In the genomic region with DNA sequence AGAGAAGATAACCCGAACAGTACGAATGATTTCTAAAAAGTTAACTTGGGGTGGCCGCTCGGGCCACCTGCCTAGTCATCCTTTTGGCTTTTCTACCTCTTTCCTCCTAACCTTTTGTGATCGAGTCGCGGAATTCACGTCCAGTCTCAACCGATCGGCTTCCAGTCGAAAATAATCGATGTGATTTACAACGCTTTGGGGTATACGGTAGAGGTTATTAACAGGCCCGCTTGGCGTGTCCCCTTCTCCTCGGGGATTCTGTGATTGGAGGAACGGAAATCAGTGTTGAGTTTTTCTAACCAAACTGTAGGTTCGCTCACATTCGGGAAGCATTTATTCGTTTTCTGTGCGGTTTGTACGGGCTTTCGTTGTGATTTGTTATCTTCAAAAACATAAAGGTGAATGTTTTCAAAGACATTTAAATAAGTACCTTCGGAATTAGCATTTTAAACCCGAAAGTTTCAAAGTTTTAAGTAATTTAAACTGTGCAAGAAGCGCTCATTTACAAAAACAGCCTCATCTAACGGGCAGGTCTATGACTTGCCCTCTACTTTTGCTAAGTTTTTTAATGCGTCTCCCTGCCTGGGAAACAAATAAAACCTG, we compare ENCODE assay signal across 11 cellular contexts. TPM values are rescaled to one million over a fixed set of nuclear protein-coding genes. Genes with fewer than 3 reads are reported as not detected.
A peak's percentile ranks its signal among the peaks of the same experiment; 100 is the strongest.
DNase-seq lines count a peak whose midpoint lies in the region; ATAC-seq, FAIRE-seq and TF ChIP-seq lines count a peak whose summit lies in the region.
"Had no signal": no experiment of that assay in that cellular context is flagged by ENCODE, and none has a peak within 500 bp of the region (broad histone marks: within the 10 kb centered on the region; RNA-seq: fewer than 3 reads in every experiment).

No MANE protein-coding gene starts in this region.

- peak overlapping the region; percentile 99 for H3K4me2 ChIP-seq in A549

- no peak for TF ChIP-seq RAD21 in A549 (conservative IDR thresholded peaks at IDR 0.05 in 1 of 2, IDR thresholded peaks at IDR 0.05 in 1 of 2)

- no peak for ATAC-seq in A549
- peak; percentile 10 for ATAC-seq in GM19463 (IDR thresholded peaks at IDR 0.05; ENCODE audit: unreplicated experiment)
- no peak for ATAC-seq in HG03196 (IDR thresholded peaks at IDR 0.05; ENCODE audit: unreplicated experiment)
- no peak for ATAC-seq in HG03469 (IDR thresholded peaks at IDR 0.05; ENCODE audit: unreplicated experiment)

- no peak for FAIRE-seq in A549 (lab: Jason Lieb, UNC)

- 20% methylated on average over 29 of the region's 29 CpGs for WGBS in A549 (ENCODE audit: missing lambda C conversion rate)

- POLR2A ChIA-PET in A549 (lab: Yijun Ruan, JAX), result no interaction called here

- TF ChIP-seq EP300 in A549 (IDR thresholded peaks at IDR 0.05), result no peak

- no peaks in the 10 kb centered on the region for H3K9me3 ChIP-seq in A549

- no peak overlapping the region for H3K27ac ChIP-seq in A549

- peaks cover 11% of the 10 kb centered on the region; the same call in 2 of the 3 replicates for H3K4me1 ChIP-seq in A549

- DNase-seq in A549 (ENCODE audit: low read depth in 1 of 2, low spot score in 1 of 2), result no peak
- peak; percentile 2 for DNase-seq in amniotic epithelial cell (ENCODE audit: low read depth)
- DNase-seq in islet precursor cell, result peak; percentile 55
- no peak for DNase-seq in midbrain (lab: John Stamatoyannopoulos, UW)
- DNase-seq in cerebellar nuclear complex (lab: John Stamatoyannopoulos, UW), result no peak
- DNase-seq: activated CD4-positive, alpha-beta T cell treated with anti-CD3 and anti-CD28 coated beads for 48 hours; NCI-H1417 treated with DMSO at 0.1 percent for 48 hours; stimulated activated CD4-positive, alpha-beta T cell treated with anti-CD3 and anti-CD28 coated beads, Interleukin-4, amount 100 ng/mL, for 1 hour had no signal

- H3K4me3 ChIP-seq in A549, result peak overlapping the region; percentile 58

- CTCF ChIA-PET in A549 (lab: Yijun Ruan, JAX), result no interaction called here

- TF ChIP-seq POLR2A in A549 (IDR thresholded peaks at IDR 0.05; ENCODE audit: low read length), result no peak

- TF ChIP-seq CTCF in A549 (IDR thresholded peaks at IDR 0.05), result no peak

TF ChIP-seq in A549, 52 proteins besides CTCF, POLR2A, EP300 and RAD21:
- TF ChIP-seq HEYL (CRISPR knock-in tag; IDR thresholded peaks at IDR 0.05) (no peak), CBX8 (IDR thresholded peaks at IDR 0.05) (peak; percentile 100), ZFP36 (IDR thresholded peaks at IDR 0.05; ENCODE audit: borderline replicate concordance, partially characterized antibody) (peak; percentile 95), RNF2 (IDR thresholded peaks at IDR 0.05; ENCODE audit: borderline replicate concordance, low read depth) (peak; percentile 100), CBX2 (IDR thresholded peaks at IDR 0.05; ENCODE audit: borderline replicate concordance, low read depth) (peak; percentile 89)
- TF ChIP-seq, protein P1, sequence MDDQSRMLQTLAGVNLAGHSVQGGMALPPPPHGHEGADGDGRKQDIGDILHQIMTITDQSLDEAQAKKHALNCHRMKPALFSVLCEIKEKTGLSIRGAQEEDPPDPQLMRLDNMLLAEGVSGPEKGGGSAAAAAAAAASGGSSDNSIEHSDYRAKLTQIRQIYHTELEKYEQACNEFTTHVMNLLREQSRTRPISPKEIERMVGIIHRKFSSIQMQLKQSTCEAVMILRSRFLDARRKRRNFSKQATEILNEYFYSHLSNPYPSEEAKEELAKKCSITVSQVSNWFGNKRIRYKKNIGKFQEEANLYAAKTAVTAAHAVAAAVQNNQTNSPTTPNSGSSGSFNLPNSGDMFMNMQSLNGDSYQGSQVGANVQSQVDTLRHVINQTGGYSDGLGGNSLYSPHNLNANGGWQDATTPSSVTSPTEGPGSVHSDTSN (IDR thresholded peaks at IDR 0.05), result no peak

RNA-seq across cellular contexts. Expression of gene FOXI3, which starts 0.6 kb away (rescaled TPM):
- polyA plus RNA-seq in A549 (2011; rRNA removed) (0.03 TPM in 1 of 2 replicates, not detected in the other), A549 (2017; fragmentation: RNase III; extraction: RNeasy Plus Mini Kit Qiagen cat#74134 plus additional on column Dnase treatment) (not detected in 3 replicates)
- polyA plus RNA-seq in A549 (2012; cell fraction: cytosol; rRNA removed), result not detected in 2 replicates
- not detected in 2 replicates for polyA plus RNA-seq in A549 (2012; cell fraction: nucleus; rRNA removed)
- not detected in 2 replicates for polyA minus RNA-seq in A549 (2011; rRNA and poly(A)+ RNA removed)

Comparison
In these comparisons a context has a peak if more than half of its experiments do, and no peak if none do; other contexts are left out.
1. DNase-seq: peak in amniotic epithelial cell (single experiment) and islet precursor cell (single experiment); none in A549 (0 of 2), midbrain (single experiment) and cerebellar nuclear complex (0 of 2).